In genomic region chr12:111056618-111057521, GRCh38 we compare ENCODE assay signal across 8 cellular contexts. TPM values are rescaled to one million over a fixed set of nuclear protein-coding genes. Genes with fewer than 3 reads are reported as not detected.
DNase-seq lines count a peak whose midpoint lies in the region; ATAC-seq and TF ChIP-seq lines count a peak whose summit lies in the region.

No MANE protein-coding gene starts in this region.

- ATAC-seq in CD4-positive, alpha-beta T cell (ENCODE audit: poor library complexity): peak; percentile 85
- no peak for ATAC-seq in omental fat pad (ENCODE audit: low FRiP score)

- H3K9me3 ChIP-seq in CD4-positive, alpha-beta T cell (ENCODE audit: control insufficient read depth, low read length): no peaks in the 10 kb centered on the region
- no peaks in the 10 kb centered on the region for H3K9me3 ChIP-seq in OCI-LY7 (ENCODE audit: low read length)

- peaks cover 40% of the 10 kb centered on the region for H3K4me1 Mint-ChIP-seq in CD4-positive, alpha-beta T cell (ENCODE audit: low read depth)
- H3K4me1 Mint-ChIP-seq in neural crest cell (peaks cover 34% of the 10 kb centered on the region), glutamatergic neuron (ENCODE audit: low read depth, unreplicated experiment) (peaks cover 41% of the 10 kb centered on the region)

- no peaks in the 10 kb centered on the region for H3K79me2 ChIP-seq in OCI-LY7 (ENCODE audit: insufficient read depth, low read depth, low read length)

- CTCF ChIA-PET in CD4-positive, alpha-beta T cell (lab: Charles Lee): no interaction called here
- CTCF ChIA-PET in OCI-LY7 (lab: Charles Lee; ENCODE audit: unreplicated experiment): interaction anchor here (1.0 kb wide), 2 partner anchors 36 to 46 kb away, joined by 3 to 4 read pairs; no protein-coding TSS in a partner anchor

- H3K4me3 Mint-ChIP-seq in CD4-positive, alpha-beta T cell: peak overlapping the region; percentile 36
- H3K4me3 Mint-ChIP-seq in neural crest cell (no peak overlapping the region), glutamatergic neuron (ENCODE audit: unreplicated experiment) (no peak overlapping the region)

- H3K36me3 Mint-ChIP-seq in CD4-positive, alpha-beta T cell (ENCODE audit: low read depth): no peaks in the 10 kb centered on the region
- no peaks in the 10 kb centered on the region for H3K36me3 Mint-ChIP-seq in neural crest cell (ENCODE audit: low read depth)
- no peaks in the 10 kb centered on the region for H3K36me3 Mint-ChIP-seq in glutamatergic neuron (ENCODE audit: unreplicated experiment)

- H3K36me3 ChIP-seq in OCI-LY7 (ENCODE audit: insufficient read depth, low read length): no peaks in the 10 kb centered on the region

- no peaks in the 10 kb centered on the region for H3K27me3 ChIP-seq in CD4-positive, alpha-beta T cell (ENCODE audit: control insufficient read depth, insufficient read depth, low read length)

- TF ChIP-seq CTCF in CD4-positive, alpha-beta T cell (IDR thresholded peaks at IDR 0.05): no peak
- TF ChIP-seq CTCF in OCI-LY7 (conservative IDR thresholded peaks at IDR 0.05; ENCODE audit: low read length): no peak
- no peak for TF ChIP-seq CTCF in neural crest cell (conservative IDR thresholded peaks at IDR 0.05)
- no peak for TF ChIP-seq CTCF in foreskin fibroblast (IDR thresholded peaks at IDR 0.05; ENCODE audit: low read depth, low read length)
- no peak for TF ChIP-seq CTCF in glutamatergic neuron (IDR thresholded peaks at IDR 0.05; ENCODE audit: partially characterized antibody, unreplicated experiment)
- TF ChIP-seq CTCF in omental fat pad (IDR thresholded peaks at IDR 0.05): no peak

- intact Hi-C loops in CD4-positive, alpha-beta T cell (cut with DNase I, micrococcal nuclease): no loop called here
- intact Hi-C loops in OCI-LY7 (cut with micrococcal nuclease; ENCODE audit: unreplicated experiment): loop anchor here (2.0 kb wide), 1 partner anchor 28 kb away; no protein-coding TSS in a partner anchor

- no peaks in the 10 kb centered on the region for H3K27me3 Mint-ChIP-seq in CD4-positive, alpha-beta T cell
- H3K27me3 Mint-ChIP-seq in neural crest cell (ENCODE audit: low read depth) (no peaks in the 10 kb centered on the region), glutamatergic neuron (ENCODE audit: unreplicated experiment) (no peaks in the 10 kb centered on the region)

- peaks cover 27% of the 10 kb centered on the region for H3K4me1 ChIP-seq in OCI-LY7 (ENCODE audit: insufficient read depth, low read length, poor library complexity, severe bottlenecking)

- H3K27ac ChIP-seq in CD4-positive, alpha-beta T cell (ENCODE audit: low read depth, low read length): peak overlapping the region; percentile 66
- H3K27ac ChIP-seq in OCI-LY7 (ENCODE audit: low read depth, low read length, poor library complexity, severe bottlenecking): peak overlapping the region; percentile 81

- H4K20me1 ChIP-seq in OCI-LY7 (ENCODE audit: insufficient read depth, low read length): no peaks in the 10 kb centered on the region

- POLR2A ChIA-PET in CD4-positive, alpha-beta T cell (lab: Charles Lee): interaction anchor here (0.6 to 1.7 kb wide), 7 partner anchors 12 to 934 kb away, joined by 3 to 8 read pairs (median 3); no protein-coding TSS in a partner anchor
- POLR2A ChIA-PET in OCI-LY7 (lab: Charles Lee): interaction anchor here (0.6 to 1.2 kb wide), 3 partner anchors 9 to 265 kb away, joined by 3 to 5 read pairs (median 4); no protein-coding TSS in a partner anchor

- no TSS peak for BruUV-seq in OCI-LY7 (replicated peaks; lab: Mats Ljungman, UMichigan)

- peaks cover 7% of the 10 kb centered on the region for H3K9me3 Mint-ChIP-seq in CD4-positive, alpha-beta T cell
- H3K9me3 Mint-ChIP-seq in neural crest cell: no peaks in the 10 kb centered on the region
- peaks cover 7% of the 10 kb centered on the region for H3K9me3 Mint-ChIP-seq in glutamatergic neuron (ENCODE audit: unreplicated experiment)

- H3K9me2 ChIP-seq in OCI-LY7 (ENCODE audit: insufficient read depth, low read length): no peaks in the 10 kb centered on the region

- peak overlapping the region; percentile 77 for H2AFZ ChIP-seq in OCI-LY7 (ENCODE audit: low read length)

- peak overlapping the region; percentile 35 for H3K4me2 ChIP-seq in OCI-LY7 (ENCODE audit: low read length)

- DNase-seq in CD4-positive, alpha-beta T cell: peak in 9 of 10 experiments; percentile 11 to 71 (median 52)
- DNase-seq in OCI-LY7 (ENCODE audit: low spot score) (peak; percentile 83), activated T-helper 1 cell treated with Interleukin-2 at 50 U/mL for 16 hours (ENCODE audit: low read depth) (peak; percentile 47), neural crest cell (ENCODE audit: low read depth, low spot score) (no peak), foreskin fibroblast (no peak), glutamatergic neuron (no peak), NCI-H446 treated with DMSO at 0.1 percent for 48 hours (lab: John Stamatoyannopoulos, UW) (no peak), omental fat pad (ENCODE audit: low spot score) (no peak)

- peak overlapping the region; percentile 89 for H3K27ac Mint-ChIP-seq in CD4-positive, alpha-beta T cell
- H3K27ac Mint-ChIP-seq in neural crest cell (ENCODE audit: unreplicated experiment) (peak overlapping the region; percentile 36), glutamatergic neuron (ENCODE audit: unreplicated experiment) (no peak overlapping the region)

- H3K4me3 ChIP-seq in OCI-LY7 (ENCODE audit: low read depth, low read length, poor library complexity, severe bottlenecking): peak overlapping the region; percentile 18
- H3K4me3 ChIP-seq in foreskin fibroblast (ENCODE audit: low read depth in 1 of 2, low read length in 2 of 2): no peak overlapping the region

RNA-seq across cellular contexts. Expression of gene CUX2, which starts 22.9 kb away (rescaled TPM):
- under 1 TPM; 0.20 to 0.30 TPM for total RNA-seq in CD4-positive, alpha-beta T cell
- total RNA-seq in OCI-LY7 (2014; rRNA removed; shearing (Covaris generic)): 4.1 and 4.4 TPM in 2 replicates
- total RNA-seq in OCI-LY7 (2022) (29.0 and 35.0 TPM in 2 replicates), neural crest cell (5.4 and 5.8 TPM in 2 replicates), glutamatergic neuron (ENCODE audit: unreplicated experiment) (15.2 TPM), omental fat pad (under 1 TPM in 2 of 4 donors, not detected in 2; 0.06 to 0.36 TPM)

Comparison
In these comparisons a context has a peak if more than half of its experiments do, and no peak if none do; other contexts are left out.
1. DNase-seq: peak in CD4-positive, alpha-beta T cell (9 of 10), OCI-LY7 (single experiment) and activated T-helper 1 cell treated with Interleukin-2 at 50 U/mL for 16 hours (single experiment); none in neural crest cell (single experiment), foreskin fibroblast (0 of 2), glutamatergic neuron (single experiment), NCI-H446 treated with DMSO at 0.1 percent for 48 hours (single experiment) and omental fat pad (single experiment).